In genomic region chr13:23801141-23801540, GRCh38 we compare ENCODE assay signal across 13 cellular contexts.
DNase-seq lines count a peak whose midpoint lies in the region; ATAC-seq and TF ChIP-seq lines count a peak whose summit lies in the region.
"Had no signal": no experiment of that assay in that cellular context is flagged by ENCODE, and none has a peak within 500 bp of the region (broad histone marks: within the 10 kb centered on the region; RNA-seq: fewer than 3 reads in every experiment).

No MANE protein-coding gene starts in this region.

- TF ChIP-seq CTCF in OCI-LY3 (IDR thresholded peaks at IDR 0.05; ENCODE audit: low read depth, low read length) = no peak
- no peak for TF ChIP-seq CTCF in esophagus squamous epithelium (IDR thresholded peaks at IDR 0.05)
- no peak for TF ChIP-seq CTCF in nephron (IDR thresholded peaks at IDR 0.05; ENCODE audit: unreplicated experiment in 3 of 3)
- no peak for TF ChIP-seq CTCF in WERI-Rb-1 (IDR thresholded peaks at IDR 0.05; ENCODE audit: low read depth, low read length)

- H3K36me3 ChIP-seq in OCI-LY3 (replicated peaks; ENCODE audit: low read depth, low read length) = peaks cover 53% of the 10 kb centered on the region
- H3K36me3 ChIP-seq in esophagus squamous epithelium = peaks cover 0 to 24% (median 0%) of the 10 kb centered on the region in 3 donors
- H3K36me3 ChIP-seq in urinary bladder (ENCODE audit: insufficient read depth) = no peaks in the 10 kb centered on the region
- peaks cover 3% of the 10 kb centered on the region; the same call in 1 of the 2 replicates for H3K36me3 ChIP-seq in WERI-Rb-1

- no peaks in the 10 kb centered on the region for H3K27me3 Mint-ChIP-seq in nephron (ENCODE audit: low read depth)
- H3K27me3 Mint-ChIP-seq: B cell; CD4-positive, alpha-beta memory T cell had no signal

- no peak overlapping the region; the same call in 1 of the 2 replicates for H3K4me2 ChIP-seq in OCI-LY3 (ENCODE audit: low read length)

- peaks cover 6% of the 10 kb centered on the region; the same call in 1 of the 2 replicates for H3K9me3 ChIP-seq in OCI-LY3 (ENCODE audit: insufficient read depth, low read length)
- no peaks in the 10 kb centered on the region for H3K9me3 ChIP-seq in esophagus squamous epithelium
- no peaks in the 10 kb centered on the region for H3K9me3 ChIP-seq in WERI-Rb-1 (ENCODE audit: severe bottlenecking)

- H3K27ac Mint-ChIP-seq in nephron = peak overlapping the region; percentile 3 to 54 (median 5)
- H3K27ac Mint-ChIP-seq: B cell had no signal

- WGBS in esophagus squamous epithelium, 2 donors = 73 to 97% methylated on average over 4 of the region's 4 CpGs
- 77% methylated on average over 4 of the region's 4 CpGs for WGBS in urinary bladder

- H4K20me1 ChIP-seq in OCI-LY3 (ENCODE audit: insufficient read depth, low read length) = no peaks in the 10 kb centered on the region

- H3K27ac ChIP-seq in OCI-LY3 (ENCODE audit: low read length) = 0 out of 2 replicates have a peak overlapping the region, but pooled peaks have one; percentile 89
- H3K27ac ChIP-seq in esophagus squamous epithelium = peak overlapping the region in 3 of 4 donors; percentile 71 to 79 (median 75)
- peak overlapping the region; percentile 11 for H3K27ac ChIP-seq in urinary bladder (ENCODE audit: low read depth)
- no peak overlapping the region for H3K27ac ChIP-seq in WERI-Rb-1
- H3K27ac ChIP-seq: GM23248 had no signal

- no peak for TF ChIP-seq POLR2A in esophagus squamous epithelium (IDR thresholded peaks at IDR 0.05)
- TF ChIP-seq POLR2A in GM18505 (IDR thresholded peaks at IDR 0.05; ENCODE audit: borderline replicate concordance, extremely low read depth, insufficient read depth, insufficient read length) = no peak

- H3K36me3 Mint-ChIP-seq in nephron (ENCODE audit: low read depth) = peaks cover 57% of the 10 kb centered on the region

- ATAC-seq in GM18867 (IDR thresholded peaks at IDR 0.05; ENCODE audit: unreplicated experiment) (no peak), GM18505 (IDR thresholded peaks at IDR 0.05; ENCODE audit: unreplicated experiment) (no peak)
- ATAC-seq: HCT116 had no signal

- H3K4me3 ChIP-seq in OCI-LY3 (ENCODE audit: low read length) = no peak overlapping the region
- H3K4me3 ChIP-seq in esophagus squamous epithelium = no peak overlapping the region
- no peak overlapping the region for H3K4me3 ChIP-seq in urinary bladder (ENCODE audit: low read depth, low read length)
- no peak overlapping the region for H3K4me3 ChIP-seq in WERI-Rb-1 (ENCODE audit: low read depth, low read length)
- H3K4me3 ChIP-seq: GM23248 had no signal

- DNase-seq in esophagus squamous epithelium (lab: John Stamatoyannopoulos, UW) (no peak), WERI-Rb-1 (no peak)
- DNase-seq: C1 segment of cervical spinal cord; CD4-positive, alpha-beta memory T cell; DMS79; GM23248 had no signal

- no peak overlapping the region for H3K4me3 Mint-ChIP-seq in nephron
- H3K4me3 Mint-ChIP-seq: B cell; CD4-positive, alpha-beta memory T cell had no signal

- H3K79me2 ChIP-seq in OCI-LY3 (ENCODE audit: low read length) = no peaks in the 10 kb centered on the region

- no peak overlapping the region for H2AFZ ChIP-seq in OCI-LY3 (ENCODE audit: low read depth, low read length)
- H2AFZ ChIP-seq: GM23248 had no signal

- H3K4me1 ChIP-seq in OCI-LY3 (ENCODE audit: low read length) = peaks cover 45% of the 10 kb centered on the region
- H3K4me1 ChIP-seq in esophagus squamous epithelium = no peaks in the 10 kb centered on the region
- no peaks in the 10 kb centered on the region for H3K4me1 ChIP-seq in urinary bladder (ENCODE audit: insufficient read depth)

- no peak overlapping the region for H3K9ac ChIP-seq in OCI-LY3 (ENCODE audit: low read length)
- H3K9ac ChIP-seq: GM23248 had no signal

- intact Hi-C loops in esophagus squamous epithelium (cut with DNase I) = no loop called here

- peaks cover 31% of the 10 kb centered on the region for H3K4me1 Mint-ChIP-seq in nephron

- H3K27me3 ChIP-seq in OCI-LY3 (ENCODE audit: low read depth, low read length) = no peaks in the 10 kb centered on the region
- no peaks in the 10 kb centered on the region for H3K27me3 ChIP-seq in esophagus squamous epithelium
- H3K27me3 ChIP-seq in WERI-Rb-1 (ENCODE audit: insufficient read depth, low read depth, severe bottlenecking) = no peaks in the 10 kb centered on the region

- H3K9me3 Mint-ChIP-seq in nephron = peaks cover 6% of the 10 kb centered on the region
